ENCODE assay signal across 3 cellular contexts in the genomic region with DNA sequence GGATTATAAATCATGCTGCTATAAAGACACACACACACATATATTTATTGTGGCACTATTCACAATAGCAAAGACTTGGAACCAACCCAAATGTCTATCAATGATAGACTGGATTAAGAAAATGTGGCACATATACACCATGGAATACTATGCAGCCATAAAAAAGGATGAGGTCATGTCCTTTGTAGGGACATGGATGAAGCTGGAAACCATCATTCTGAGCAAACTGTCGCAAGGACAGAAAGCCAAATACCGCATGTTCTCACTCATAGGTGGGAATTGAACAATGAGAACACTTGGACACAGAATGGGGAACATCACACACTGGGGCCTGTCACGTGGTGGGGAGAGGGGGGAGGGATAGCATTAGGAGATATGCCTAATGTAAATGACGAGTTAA.
TF ChIP-seq lines count a peak whose summit lies in the region.
"Not testable (repeated sequence)": the region's sequence is repeated elsewhere in the genome, so short reads cannot be mapped to it uniquely, and the experiment has no call there.

No MANE protein-coding gene starts in this region.

TF ChIP-seq in HEK293, 187 proteins besides CTCF, POLR2A, EP300 and RAD21:
- TF ChIP-seq, protein P1, sequence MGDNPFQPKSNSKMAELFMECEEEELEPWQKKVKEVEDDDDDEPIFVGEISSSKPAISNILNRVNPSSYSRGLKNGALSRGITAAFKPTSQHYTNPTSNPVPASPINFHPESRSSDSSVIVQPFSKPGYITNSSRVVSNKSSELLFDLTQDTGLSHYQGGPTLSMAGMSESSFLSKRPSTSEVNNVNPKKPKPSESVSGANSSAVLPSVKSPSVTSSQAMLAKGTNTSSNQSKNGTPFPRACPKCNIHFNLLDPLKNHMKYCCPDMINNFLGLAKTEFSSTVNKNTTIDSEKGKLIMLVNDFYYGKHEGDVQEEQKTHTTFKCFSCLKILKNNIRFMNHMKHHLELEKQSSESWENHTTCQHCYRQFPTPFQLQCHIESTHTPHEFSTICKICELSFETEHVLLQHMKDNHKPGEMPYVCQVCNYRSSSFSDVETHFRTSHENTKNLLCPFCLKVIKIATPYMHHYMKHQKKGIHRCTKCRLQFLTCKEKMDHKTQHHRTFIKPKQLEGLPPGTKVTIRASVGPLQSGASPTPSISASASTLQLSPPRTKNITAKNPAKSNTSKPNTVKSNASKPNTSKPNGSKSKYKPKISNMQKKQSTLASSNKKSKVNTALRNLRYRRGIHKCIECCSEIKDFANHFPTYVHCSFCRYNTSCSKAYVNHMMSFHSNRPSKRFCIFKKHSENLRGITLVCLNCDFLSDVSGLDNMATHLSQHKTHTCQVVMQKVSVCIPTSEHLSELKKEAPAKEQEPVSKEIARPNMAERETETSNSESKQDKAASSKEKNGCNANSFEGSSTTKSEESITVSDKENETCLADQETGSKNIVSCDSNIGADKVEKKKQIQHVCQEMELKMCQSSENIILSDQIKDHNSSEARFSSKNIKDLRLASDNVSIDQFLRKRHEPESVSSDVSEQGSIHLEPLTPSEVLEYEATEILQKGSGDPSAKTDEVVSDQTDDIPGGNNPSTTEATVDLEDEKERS (tag by site-specific recombination; IDR thresholded peaks at IDR 0.05) = 0 out of 2 replicates have a peak, but pooled peaks have one; percentile 33
- TF ChIP-seq ZNF146 (tag by site-specific recombination; IDR thresholded peaks at IDR 0.05) = peak; percentile 80
TF ChIP-seq in HEK293: peak in this region for 2; not testable (repeated sequence) for 185.

TF ChIP-seq in K562, 482 proteins besides CTCF, POLR2A, EP300 and RAD21:
- TF ChIP-seq ZNF146 (CRISPR knock-in tag; IDR thresholded peaks at IDR 0.05; ENCODE audit: unreplicated experiment) = peak; percentile 60
- TF ChIP-seq BCOR (IDR thresholded peaks at IDR 0.05) = peak; percentile 61
- peak in 1 of 2 experiments; percentile 32; a peak in 1 of 4 replicates for TF ChIP-seq KDM1A (IDR thresholded peaks at IDR 0.05)

TF ChIP-seq in HepG2, 621 proteins besides CTCF, POLR2A, EP300 and RAD21:
- peak; percentile 24; the same call in 1 of the 2 replicates for TF ChIP-seq ATF7 (IDR thresholded peaks at IDR 0.05)
- TF ChIP-seq ATF7 (CRISPR knock-in tag; IDR thresholded peaks at IDR 0.05) = not testable (repeated sequence)
